8 cellular contexts compared by ENCODE assay signal in genomic region chr17:39209317-39210092, GRCh38. TPM values are rescaled to one million over a fixed set of nuclear protein-coding genes. Genes with fewer than 3 reads are reported as not detected.
A peak's percentile ranks its signal among the peaks of the same experiment; 100 is the strongest.
DNase-seq lines count a peak whose midpoint lies in the region; ATAC-seq and TF ChIP-seq lines count a peak whose summit lies in the region.

No MANE protein-coding gene starts in this region.

- peak; percentile 57 for DNase-seq in activated CD4-positive, CD25-positive, alpha-beta regulatory T cell treated with anti-CD3 and anti-CD28 coated beads, Interleukin-2, amount 50 U/mL, for 72 hours
- DNase-seq in central memory CD4-positive, alpha-beta T cell: peak; percentile 58
- DNase-seq in left lung (peak; percentile 83 to 89), D341Med (ENCODE audit: low spot score) (no peak), 8988T (no peak)
- DNase-seq in stimulated activated CD4-positive, alpha-beta T cell treated with anti-CD3 and anti-CD28 coated beads, Interleukin-2, amount 100 ng/mL, for 4 hours (ENCODE audit: low read depth): peak; percentile 88

- no peak for TF ChIP-seq CTCF in left lung (IDR thresholded peaks at IDR 0.05)

- intact Hi-C loops in left lung (cut with DNase I): no loop called here

- ATAC-seq in left lung (peak; percentile 53), GM19463 (IDR thresholded peaks at IDR 0.05; ENCODE audit: unreplicated experiment) (no peak)

- H3K27ac ChIP-seq in HUES6 (ENCODE audit: low read depth, low read length) (no peak overlapping the region), left lung (peak overlapping the region; percentile 55 to 83)

- H3K27me3 ChIP-seq in HUES6 (ENCODE audit: control insufficient read depth, insufficient read depth, low read length) (peaks cover 37% of the 10 kb centered on the region), left lung (peaks cover 0 to 36% of the 10 kb centered on the region in 2 donors)

- H3K4me3 ChIP-seq in HUES6 (ENCODE audit: low read depth, low read length): peak overlapping the region; percentile 59
- H3K4me3 ChIP-seq in left lung: peak overlapping the region; percentile 21 to 32

- no peak overlapping the region for H3K9ac ChIP-seq in HUES6 (ENCODE audit: low read length)

- H3K36me3 ChIP-seq in HUES6 (ENCODE audit: control insufficient read depth, insufficient read depth, low read length) (peaks cover 8% of the 10 kb centered on the region), left lung (peaks cover 0 to 15% of the 10 kb centered on the region in 2 donors)

- H3K4me1 ChIP-seq in HUES6 (ENCODE audit: control insufficient read depth, insufficient read depth, low read length) (peaks cover 39% of the 10 kb centered on the region), left lung (peaks cover 7 to 29% of the 10 kb centered on the region in 2 donors)

- H3K9me3 ChIP-seq in HUES6 (ENCODE audit: control insufficient read depth, insufficient read depth, low read depth, low read length): no peaks in the 10 kb centered on the region
- H3K9me3 ChIP-seq in left lung: no peaks in the 10 kb centered on the region

RNA-seq across cellular contexts. Expression of gene RPL19, which starts 9.4 kb away (rescaled TPM):
- total RNA-seq in left lung: 1,000 to 10,000 TPM; 1,286 to 1,367 TPM

RNA-seq across cellular contexts. Expression of gene CACNB1, which starts 12.0 kb away (rescaled TPM):
- 10 to 100 TPM; 23.8 to 31.4 TPM for total RNA-seq in left lung

RNA-seq across cellular contexts. Expression of gene STAC2, which starts 16.2 kb away (rescaled TPM):
- total RNA-seq in left lung: under 1 TPM; 0.17 to 0.55 TPM

RNA-seq across cellular contexts. Expression of gene ARL5C, which starts 43.5 kb away (rescaled TPM):
- total RNA-seq in left lung: not detected

RNA-seq across cellular contexts. Expression of gene PLXDC1, which starts 58.1 kb away (rescaled TPM):
- 10 to 100 TPM in 1 of 2 donors, 1 to 10 TPM in 1; 4.1 to 11.9 TPM for total RNA-seq in left lung

Comparison
In these comparisons a context has a peak if more than half of its experiments do, and no peak if none do; other contexts are left out.
1. DNase-seq: peak in activated CD4-positive, CD25-positive, alpha-beta regulatory T cell treated with anti-CD3 and anti-CD28 coated beads, Interleukin-2, amount 50 U/mL, for 72 hours (single experiment), central memory CD4-positive, alpha-beta T cell (single experiment), left lung (2 of 2) and stimulated activated CD4-positive, alpha-beta T cell treated with anti-CD3 and anti-CD28 coated beads, Interleukin-2, amount 100 ng/mL, for 4 hours (single experiment); none in D341Med (single experiment) and 8988T (single experiment).